In the genomic region with DNA sequence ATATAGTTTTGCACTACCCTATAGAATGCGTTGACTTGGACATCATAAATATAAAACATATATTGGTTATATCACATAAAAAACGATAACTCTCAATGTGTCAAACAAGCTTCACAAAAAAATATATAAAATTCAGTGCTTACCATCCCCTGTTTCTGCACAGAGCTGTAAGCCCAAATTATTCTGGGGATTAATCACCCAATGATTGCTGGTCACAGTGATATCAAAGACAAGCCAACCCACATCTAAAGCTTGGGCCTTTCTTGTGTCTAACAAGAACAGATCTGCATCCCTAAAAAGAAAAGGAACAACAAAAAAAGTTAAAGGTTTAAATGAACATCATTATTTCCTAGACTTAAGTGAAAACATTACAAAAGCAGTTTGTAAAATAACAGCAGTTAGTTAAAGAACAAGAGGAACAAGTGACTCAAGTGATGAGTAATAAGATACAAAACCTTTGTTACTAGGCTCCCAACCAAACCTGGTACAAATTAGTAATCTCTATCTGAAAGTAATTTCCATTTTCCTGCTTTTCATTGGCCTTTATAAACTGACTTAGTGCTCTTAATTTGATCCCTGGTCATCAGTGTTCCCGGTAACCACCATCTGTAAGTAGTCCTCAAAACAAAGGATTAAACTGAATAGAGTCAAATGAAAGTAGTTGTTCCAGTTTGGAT, we compare ENCODE assay signal across 18 cellular contexts.
DNase-seq lines count a peak whose midpoint lies in the region; ATAC-seq, FAIRE-seq and TF ChIP-seq lines count a peak whose summit lies in the region.
"Had no signal": no experiment of that assay in that cellular context is flagged by ENCODE, and none has a peak within 500 bp of the region (broad histone marks: within the 10 kb centered on the region; RNA-seq: fewer than 3 reads in every experiment).

No MANE protein-coding gene starts in this region.

- no peaks in the 10 kb centered on the region for H3K9me3 ChIP-seq in CD4-positive, alpha-beta T cell (ENCODE audit: control insufficient read depth, low read length)

- no peak for FAIRE-seq in bronchial epithelial cell (lab: Jason Lieb, UNC)

- H3K36me3 ChIP-seq in BJ (ENCODE audit: control insufficient read depth, insufficient read depth, low read length) (no peaks in the 10 kb centered on the region), bronchial epithelial cell (ENCODE audit: control insufficient read depth, insufficient read depth, low read length) (no peaks in the 10 kb centered on the region), kidney epithelial cell (ENCODE audit: control insufficient read depth, insufficient read depth, low read length) (no peaks in the 10 kb centered on the region)

- POLR2A ChIA-PET in BJ (lab: Charles Lee) = no interaction called here
- POLR2A ChIA-PET in CD4-positive, alpha-beta T cell (lab: Charles Lee) = no interaction called here

- no peak overlapping the region for H3K27ac ChIP-seq in CD4-positive, alpha-beta T cell (ENCODE audit: low read depth, low read length)
- H3K27ac ChIP-seq: KMS-11 had no signal

- H3K36me3 Mint-ChIP-seq in CD4-positive, alpha-beta T cell (ENCODE audit: low read depth) = no peaks in the 10 kb centered on the region
- H3K36me3 Mint-ChIP-seq: CD4-positive, CD25-positive, alpha-beta regulatory T cell; naive B cell had no signal

- H3K9me3 Mint-ChIP-seq in CD4-positive, alpha-beta T cell = peaks cover 7% of the 10 kb centered on the region

- H3K4me3 ChIP-seq in BJ (ENCODE audit: low read depth, low read length) (no peak overlapping the region), bronchial epithelial cell (ENCODE audit: low read depth, low read length) (no peak overlapping the region), kidney epithelial cell (ENCODE audit: low read depth, low read length) (no peak overlapping the region)

- no peaks in the 10 kb centered on the region for H3K4me1 Mint-ChIP-seq in CD4-positive, alpha-beta T cell (ENCODE audit: low read depth)
- H3K4me1 Mint-ChIP-seq: naive B cell had no signal

- CTCF ChIA-PET in BJ (lab: Yijun Ruan, JAX) = interaction anchor here (0.6 kb wide), 1 partner anchor 41 kb away, joined by 3 read pairs; no protein-coding TSS in a partner anchor
- CTCF ChIA-PET in CD4-positive, alpha-beta T cell (lab: Charles Lee) = no interaction called here

- H3K4me3 Mint-ChIP-seq in CD4-positive, alpha-beta T cell = no peak overlapping the region
- H3K4me3 Mint-ChIP-seq: CD4-positive, CD25-positive, alpha-beta regulatory T cell; naive B cell had no signal

- no peak overlapping the region for H3K27ac Mint-ChIP-seq in CD4-positive, alpha-beta T cell
- H3K27ac Mint-ChIP-seq: CD4-positive, CD25-positive, alpha-beta regulatory T cell; naive B cell had no signal

- no peak for TF ChIP-seq CTCF in BJ (IDR thresholded peaks at IDR 0.05; ENCODE audit: insufficient read depth, low read depth, low read length)
- no peak for TF ChIP-seq CTCF in bronchial epithelial cell (IDR thresholded peaks at IDR 0.05; ENCODE audit: insufficient read depth, low read length, severe bottlenecking)
- no peak for TF ChIP-seq CTCF in kidney epithelial cell (IDR thresholded peaks at IDR 0.05; ENCODE audit: insufficient read depth, low read length, poor library complexity, severe bottlenecking)
- no peak for TF ChIP-seq CTCF in CD4-positive, alpha-beta T cell (IDR thresholded peaks at IDR 0.05)

- intact Hi-C loops in CD4-positive, alpha-beta T cell (cut with DNase I, micrococcal nuclease) = no loop called here

- H3K27me3 ChIP-seq in BJ (ENCODE audit: control insufficient read depth, insufficient read depth, low read length) = no peaks in the 10 kb centered on the region
- no peaks in the 10 kb centered on the region for H3K27me3 ChIP-seq in bronchial epithelial cell (ENCODE audit: control insufficient read depth, insufficient read depth, low read length)
- no peaks in the 10 kb centered on the region for H3K27me3 ChIP-seq in kidney epithelial cell (ENCODE audit: control insufficient read depth, insufficient read depth, low read length)
- no peaks in the 10 kb centered on the region for H3K27me3 ChIP-seq in CD4-positive, alpha-beta T cell (ENCODE audit: control insufficient read depth, insufficient read depth, low read length)

- H3K27me3 Mint-ChIP-seq in CD4-positive, alpha-beta T cell = no peaks in the 10 kb centered on the region
- H3K27me3 Mint-ChIP-seq: CD4-positive, CD25-positive, alpha-beta regulatory T cell; naive B cell had no signal

- DNase-seq in BJ (ENCODE audit: low read depth) = peak; percentile 42
- peak; percentile 28 for DNase-seq in HPDE6-E6E7 (ENCODE audit: extremely low spot score)
- peak; percentile 90 for DNase-seq in bronchial epithelial cell (ENCODE audit: low read depth)
- peak; percentile 56 for DNase-seq in kidney epithelial cell (ENCODE audit: low read depth)
- DNase-seq in CD4-positive, alpha-beta T cell = no peak
- no peak for DNase-seq in activated CD4-positive, alpha-beta T cell treated with anti-CD3 and anti-CD28 coated beads, Interleukin-2, amount 50 U/mL, for 1 hour
- DNase-seq in NCI-H1092 treated with DMSO at 0.1 percent for 48 hours (lab: John Stamatoyannopoulos, UW) = no peak
- DNase-seq: activated CD4-positive, alpha-beta T cell treated with anti-CD3 and anti-CD28 coated beads, Interleukin-2, amount 50 U/mL, for 48 hours; activated gamma-delta T cell treated with Interleukin-2 at 50 U/mL for 16 hours; CD4-positive, CD25-positive, alpha-beta regulatory T cell; GF-D8; glutamatergic neuron; left colon; naive B cell; NCI-H2107; stimulated activated naive CD8-positive, alpha-beta T cell treated with anti-CD3 and anti-CD28 coated beads, Interleukin-15, Interleukin-2, amounts not matched to agents 100 U/mL and 50 U/mL, for 24 hours had no signal

- no peak for ATAC-seq in CD4-positive, alpha-beta T cell (ENCODE audit: poor library complexity)
- ATAC-seq in HG03025 (IDR thresholded peaks at IDR 0.05; ENCODE audit: low FRiP score, unreplicated experiment) = no peak
- ATAC-seq: left colon; stimulated activated naive CD8-positive, alpha-beta T cell treated with anti-CD3 and anti-CD28 coated beads, Interleukin-15, Interleukin-2, amounts not matched to agents 100 U/mL and 50 U/mL, for 24 hours had no signal

Comparison
In these comparisons a context has a peak if more than half of its experiments do, and no peak if none do; other contexts are left out.
1. DNase-seq: peak in BJ (single experiment), HPDE6-E6E7 (single experiment), bronchial epithelial cell (single experiment) and kidney epithelial cell (single experiment); none in CD4-positive, alpha-beta T cell (0 of 10), activated CD4-positive, alpha-beta T cell treated with anti-CD3 and anti-CD28 coated beads, Interleukin-2, amount 50 U/mL, for 1 hour (single experiment) and NCI-H1092 treated with DMSO at 0.1 percent for 48 hours (single experiment).